8 cellular contexts compared by ENCODE assay signal in genomic region chr3:50246517-50246954, GRCh38. TPM values are rescaled to one million over a fixed set of nuclear protein-coding genes. Genes with fewer than 3 reads are reported as not detected.
DNase-seq lines count a peak whose midpoint lies in the region; ATAC-seq and TF ChIP-seq lines count a peak whose summit lies in the region.

No MANE protein-coding gene starts in this region.

- CTCF ChIA-PET in activated B cell treated with CpG ODN at 0.5 μM for 24 hours (lab: Charles Lee) = interaction anchor here (0.5 to 5.2 kb wide), 13 partner anchors 9 to 458 kb away, joined by 3 to 104 read pairs (median 4); partner anchors contain the start of gene GNAI2

- no peaks in the 10 kb centered on the region for H3K79me1 ChIP-seq in mesenchymal stem cell (replicated peaks; ENCODE audit: low read length, poor library complexity, severe bottlenecking)

- peak overlapping the region; percentile 91 for H4K91ac ChIP-seq in mesenchymal stem cell (ENCODE audit: low read length)

- peaks cover 26% of the 10 kb centered on the region for H3K36me3 Mint-ChIP-seq in activated B cell treated with CpG ODN at 0.5 μM for 24 hours (ENCODE audit: low read depth)

- peak overlapping the region; percentile 94 for H3K27ac Mint-ChIP-seq in activated B cell treated with CpG ODN at 0.5 μM for 24 hours

- H2BK120ac ChIP-seq in mesenchymal stem cell (ENCODE audit: low read depth, low read length) = peak overlapping the region; percentile 36

- H3K27me3 ChIP-seq in ACC112 (ENCODE audit: insufficient read depth, low read length) = no peaks in the 10 kb centered on the region
- no peaks in the 10 kb centered on the region for H3K27me3 ChIP-seq in mesenchymal stem cell (ENCODE audit: control insufficient read depth in 1 of 2, insufficient read depth in 1 of 2, low read length in 2 of 2)

- intact Hi-C loops in activated B cell treated with CpG ODN at 0.5 μM for 24 hours (cut with micrococcal nuclease) = loop anchor here (1.0 kb wide), 5 partner anchors 8 to 52 kb away; no protein-coding TSS in a partner anchor

- peak overlapping the region in 1 of 2 experiments; percentile 61 for H2BK12ac ChIP-seq in mesenchymal stem cell (ENCODE audit: low read length in 2 of 2)

- peaks cover 88% of the 10 kb centered on the region for H3K4me1 Mint-ChIP-seq in activated B cell treated with CpG ODN at 0.5 μM for 24 hours

- H2AFZ ChIP-seq in ACC112 (ENCODE audit: low read length, unreplicated experiment) (no peak overlapping the region), mesenchymal stem cell (ENCODE audit: low read depth, low read length) (no peak overlapping the region)

- H3K4me3 ChIP-seq in ACC112 (ENCODE audit: low read depth, low read length) (peak overlapping the region; percentile 32), mesenchymal stem cell (ENCODE audit: insufficient read depth in 1 of 2, low read depth in 1 of 2, low read length in 2 of 2) (peak overlapping the region in 1 of 2 experiments; percentile 57)

- H3K18ac ChIP-seq in mesenchymal stem cell (ENCODE audit: low read depth in 1 of 2, low read length in 2 of 2) = peak overlapping the region; percentile 82 to 92

- H3K4me2 ChIP-seq in mesenchymal stem cell (ENCODE audit: low read length, poor library complexity, severe bottlenecking) = peak overlapping the region; percentile 83

- H3K9ac ChIP-seq in mesenchymal stem cell (ENCODE audit: low read length) = peak overlapping the region; percentile 77

- peaks cover 90% of the 10 kb centered on the region for H3K79me2 ChIP-seq in ACC112 (ENCODE audit: control insufficient read depth, insufficient read depth, low read length, unreplicated experiment)

- DNase-seq in HUDEP-2 (lab: John Stamatoyannopoulos, UW; ENCODE audit: unreplicated experiment in 76 of 76) = peak in 62 of 76 experiments; percentile 17 to 88 (median 59)
- no peak for DNase-seq in activated B cell treated with CpG ODN at 0.5 μM for 24 hours
- peak; percentile 81 for DNase-seq in central memory CD4-positive, alpha-beta T cell
- peak; percentile 92 for DNase-seq in mesenchymal stem cell
- peak; percentile 71 for DNase-seq in stimulated activated CD8-positive, alpha-beta memory T cell treated with anti-CD3 and anti-CD28 coated beads, Interleukin-4, amount 100 ng/mL, for 24 hours (ENCODE audit: low read depth)
- no peak for DNase-seq in SHP77 treated with DMSO at 0.1 percent for 48 hours (lab: John Stamatoyannopoulos, UW)

- peak overlapping the region; percentile 75 for H3K4me3 Mint-ChIP-seq in activated B cell treated with CpG ODN at 0.5 μM for 24 hours

- H3K36me3 ChIP-seq in ACC112 (ENCODE audit: insufficient read depth, low read length) (peaks cover 3% of the 10 kb centered on the region; the same call in 1 of the 2 replicates), mesenchymal stem cell (ENCODE audit: control insufficient read depth in 1 of 2, insufficient read depth in 2 of 2, low read depth in 1 of 2, low read length in 2 of 2) (peaks cover 30 to 67% of the 10 kb centered on the region in 2 experiments)

- peak overlapping the region; percentile 77 for H2BK5ac ChIP-seq in mesenchymal stem cell (ENCODE audit: low read depth, low read length, poor library complexity, severe bottlenecking)

- WGBS in mesenchymal stem cell = 34% methylated on average over 8 of the region's 10 CpGs

- H3K4me1 ChIP-seq in ACC112 (ENCODE audit: control insufficient read depth, insufficient read depth, low read length, unreplicated experiment) = peaks cover 84% of the 10 kb centered on the region
- peaks cover 76% of the 10 kb centered on the region for H3K4me1 ChIP-seq in mesenchymal stem cell (ENCODE audit: control insufficient read depth, insufficient read depth, low read depth, low read length)

- TF ChIP-seq CTCF in activated B cell treated with CpG ODN at 0.5 μM for 24 hours (IDR thresholded peaks at IDR 0.05) = no peak

- H4K8ac ChIP-seq in mesenchymal stem cell (ENCODE audit: low read length) = peak overlapping the region; percentile 93

- H3K14ac ChIP-seq in mesenchymal stem cell (ENCODE audit: low read length in 2 of 2) = peak overlapping the region in 1 of 2 experiments; percentile 63

- no peaks in the 10 kb centered on the region for H3K9me3 ChIP-seq in mesenchymal stem cell (ENCODE audit: control insufficient read depth, low read length)

- H3K9me3 Mint-ChIP-seq in activated B cell treated with CpG ODN at 0.5 μM for 24 hours = no peaks in the 10 kb centered on the region

- ATAC-seq in GM19452 (IDR thresholded peaks at IDR 0.05; ENCODE audit: unreplicated experiment) (peak; percentile 50), activated B cell treated with CpG ODN at 0.5 μM for 24 hours (ENCODE audit: low read depth) (peak; percentile 35)

- peak overlapping the region; percentile 4 for H2BK15ac ChIP-seq in mesenchymal stem cell (ENCODE audit: low read depth, poor library complexity, severe bottlenecking)

- H3K27me3 Mint-ChIP-seq in activated B cell treated with CpG ODN at 0.5 μM for 24 hours = no peaks in the 10 kb centered on the region

- peak overlapping the region in 1 of 2 experiments; percentile 34 for H3K23ac ChIP-seq in mesenchymal stem cell (ENCODE audit: low read length in 2 of 2)

- H3K4ac ChIP-seq in mesenchymal stem cell (ENCODE audit: low read depth in 1 of 2, low read length in 2 of 2) = peak overlapping the region; percentile 39 to 70

- POLR2A ChIA-PET in activated B cell treated with CpG ODN at 0.5 μM for 24 hours (lab: Charles Lee) = interaction anchor here (0.6 to 4.6 kb wide), 7 partner anchors 10 to 52 kb away, joined by 3 to 49 read pairs (median 4); partner anchors contain the start of gene GNAI2

- peak overlapping the region; percentile 73 for H2AK5ac ChIP-seq in mesenchymal stem cell (ENCODE audit: low read length, severe bottlenecking)

- H3K27ac ChIP-seq in ACC112 (ENCODE audit: low read depth, low read length) = peak overlapping the region; percentile 82
- peak overlapping the region; percentile 96 for H3K27ac ChIP-seq in mesenchymal stem cell (ENCODE audit: low read length, poor library complexity, severe bottlenecking)

RNA-seq across cellular contexts. Expression of gene GNAI2, which starts 10.5 kb away (rescaled TPM):
- total RNA-seq in activated B cell treated with CpG ODN at 0.5 μM for 24 hours = 281 and 295 TPM in 2 replicates
- polyA plus RNA-seq in mesenchymal stem cell (2013, experiment 1 of 2) = 474 TPM
- polyA plus RNA-seq in mesenchymal stem cell (2013, experiment 2 of 2) = 480 TPM

RNA-seq across cellular contexts. Expression of gene SEMA3B, which starts 22.4 kb away (rescaled TPM):
- total RNA-seq in activated B cell treated with CpG ODN at 0.5 μM for 24 hours = 0.15 TPM in 1 of 2 replicates, not detected in the other
- polyA plus RNA-seq in mesenchymal stem cell (2013, experiment 1 of 2) = 4.7 TPM
- 4.8 TPM for polyA plus RNA-seq in mesenchymal stem cell (2013, experiment 2 of 2)

RNA-seq across cellular contexts. Expression of gene LSMEM2, which starts 32.4 kb away (rescaled TPM):
- total RNA-seq in activated B cell treated with CpG ODN at 0.5 μM for 24 hours = not detected in 2 replicates
- polyA plus RNA-seq in mesenchymal stem cell (2013, experiment 1 of 2) = not detected
- not detected for polyA plus RNA-seq in mesenchymal stem cell (2013, experiment 2 of 2)

RNA-seq across cellular contexts. Expression of gene SLC38A3, which starts 41.5 kb away (rescaled TPM):
- total RNA-seq in activated B cell treated with CpG ODN at 0.5 μM for 24 hours = not detected in 2 replicates
- polyA plus RNA-seq in mesenchymal stem cell (2013, experiment 1 of 2) = 0.01 TPM
- 0.03 TPM for polyA plus RNA-seq in mesenchymal stem cell (2013, experiment 2 of 2)

RNA-seq across cellular contexts. Expression of gene IFRD2, which starts 45.7 kb away (rescaled TPM):
- total RNA-seq in activated B cell treated with CpG ODN at 0.5 μM for 24 hours = 92.2 and 105 TPM in 2 replicates
- 24.4 TPM for polyA plus RNA-seq in mesenchymal stem cell (2013, experiment 1 of 2)
- polyA plus RNA-seq in mesenchymal stem cell (2013, experiment 2 of 2) = 23.2 TPM

Comparison
In these comparisons a context has a peak if more than half of its experiments do, and no peak if none do; other contexts are left out.
1. DNase-seq: peak in HUDEP-2 (62 of 76), central memory CD4-positive, alpha-beta T cell (single experiment), mesenchymal stem cell (single experiment) and stimulated activated CD8-positive, alpha-beta memory T cell treated with anti-CD3 and anti-CD28 coated beads, Interleukin-4, amount 100 ng/mL, for 24 hours (single experiment); none in activated B cell treated with CpG ODN at 0.5 μM for 24 hours (single experiment) and SHP77 treated with DMSO at 0.1 percent for 48 hours (single experiment).